ENCODE assay signal across 12 cellular contexts in the genomic region with DNA sequence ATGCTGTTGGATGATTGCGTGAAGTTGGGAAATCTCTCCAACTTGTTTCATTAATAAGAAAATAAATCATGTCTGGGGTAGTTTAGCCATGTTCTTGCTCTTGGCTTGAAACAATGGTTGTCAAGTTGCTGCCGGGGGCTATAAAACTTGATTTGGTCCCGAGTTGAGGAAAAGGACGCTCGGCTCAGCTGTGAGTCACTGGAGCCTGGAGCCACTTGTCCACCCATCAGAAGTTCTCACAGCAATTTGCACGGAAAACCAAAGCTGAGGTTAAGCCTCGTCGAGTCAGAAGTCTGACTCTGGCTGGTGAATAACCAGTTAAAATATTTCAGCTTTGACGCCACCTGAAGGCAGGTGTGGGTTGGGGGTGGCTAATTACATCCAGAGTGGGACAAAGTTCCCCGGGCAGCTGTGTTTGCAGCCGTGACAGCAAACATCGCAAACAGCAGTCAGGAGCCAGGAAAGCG. TPM values are rescaled to one million over a fixed set of nuclear protein-coding genes. Genes with fewer than 3 reads are reported as not detected.
A peak's percentile ranks its signal among the peaks of the same experiment; 100 is the strongest.
DNase-seq lines count a peak whose midpoint lies in the region; FAIRE-seq and TF ChIP-seq lines count a peak whose summit lies in the region.
"Had no signal": no experiment of that assay in that cellular context is flagged by ENCODE, and none has a peak within 500 bp of the region (broad histone marks: within the 10 kb centered on the region; RNA-seq: fewer than 3 reads in every experiment).

No MANE protein-coding gene starts in this region.

- H3K79me2 ChIP-seq in astrocyte (ENCODE audit: insufficient read depth, low read length) (no peaks in the 10 kb centered on the region), mesendoderm (ENCODE audit: control insufficient read depth, insufficient read depth, low read length) (no peaks in the 10 kb centered on the region)

- H3K27me3 ChIP-seq in astrocyte (ENCODE audit: insufficient read depth, low read length) (peaks cover 2% of the 10 kb centered on the region), mesendoderm (ENCODE audit: insufficient read depth, low read length, poor library complexity) (no peaks in the 10 kb centered on the region)

- no peak overlapping the region for H2BK5ac ChIP-seq in mesendoderm (ENCODE audit: low read length)

- peaks cover 11% of the 10 kb centered on the region for H3K4me1 Mint-ChIP-seq in astrocyte (ENCODE audit: low read depth, unreplicated experiment)
- H3K4me1 Mint-ChIP-seq in T-helper 2 cell treated with Interferon-gamma antibody and Interleukin-4, amounts not matched to agents 5 μg/mL and 100 μg/mL, for 36 hours (ENCODE audit: low read depth) = peaks cover 10% of the 10 kb centered on the region

- H3K4ac ChIP-seq in mesendoderm (ENCODE audit: low read depth, low read length) = no peak overlapping the region

- no peaks in the 10 kb centered on the region for H3K79me1 ChIP-seq in mesendoderm (ENCODE audit: low read length)

- H3K9me3 ChIP-seq in astrocyte (ENCODE audit: insufficient read depth, low read depth, low read length) = no peaks in the 10 kb centered on the region

- H3K4me3 ChIP-seq in astrocyte (ENCODE audit: insufficient read depth, low read depth, low read length) (no peak overlapping the region), mesendoderm (ENCODE audit: low read length) (no peak overlapping the region)

- no peaks in the 10 kb centered on the region for H3K36me3 Mint-ChIP-seq in astrocyte (ENCODE audit: low read depth, unreplicated experiment)
- H3K36me3 Mint-ChIP-seq in T-helper 2 cell treated with Interferon-gamma antibody and Interleukin-4, amounts not matched to agents 5 μg/mL and 100 μg/mL, for 36 hours (ENCODE audit: low read depth) = no peaks in the 10 kb centered on the region
- H3K36me3 Mint-ChIP-seq: activated naive CD8-positive, alpha-beta T cell treated with anti-CD3 and anti-CD28 coated beads, Interleukin-2, amount 10 ng/mL, durations not matched to agents 7 days and 5 days had no signal

- FAIRE-seq in HTR-8/SVneo (lab: Jason Lieb, UNC) = peak; percentile 59
- FAIRE-seq in astrocyte (lab: Jason Lieb, UNC) = no peak

- H2AK5ac ChIP-seq in mesendoderm (ENCODE audit: low read length) = no peak overlapping the region

- H4K20me1 ChIP-seq in astrocyte (ENCODE audit: insufficient read depth, low read length) = no peaks in the 10 kb centered on the region

- no peak overlapping the region for H3K27ac Mint-ChIP-seq in astrocyte (ENCODE audit: unreplicated experiment)
- H3K27ac Mint-ChIP-seq in T-helper 2 cell treated with Interferon-gamma antibody and Interleukin-4, amounts not matched to agents 5 μg/mL and 100 μg/mL, for 36 hours = no peak overlapping the region
- H3K27ac Mint-ChIP-seq: activated naive CD8-positive, alpha-beta T cell treated with anti-CD3 and anti-CD28 coated beads, Interleukin-2, amount 10 ng/mL, durations not matched to agents 7 days and 5 days had no signal

- H3K23ac ChIP-seq in mesendoderm (ENCODE audit: low read length) = no peak overlapping the region

- peaks cover 2% of the 10 kb centered on the region for H3K9me3 Mint-ChIP-seq in astrocyte (ENCODE audit: unreplicated experiment)
- H3K9me3 Mint-ChIP-seq in T-helper 2 cell treated with Interferon-gamma antibody and Interleukin-4, amounts not matched to agents 5 μg/mL and 100 μg/mL, for 36 hours = peaks cover 5% of the 10 kb centered on the region

- TF ChIP-seq CTCF in astrocyte (IDR thresholded peaks at IDR 0.05; ENCODE audit: insufficient read depth, low read depth, low read length) = no peak

- H2BK120ac ChIP-seq in mesendoderm (ENCODE audit: low read depth, low read length) = no peak overlapping the region

- H3K56ac ChIP-seq in mesendoderm (ENCODE audit: low read length) = no peak overlapping the region

- peak overlapping the region; percentile 56 for H4K8ac ChIP-seq in mesendoderm (ENCODE audit: low read depth, low read length)

- H3K4me2 ChIP-seq in astrocyte (ENCODE audit: low read length) (no peak overlapping the region), mesendoderm (ENCODE audit: low read length) (no peak overlapping the region)

- H3K9ac ChIP-seq in astrocyte (ENCODE audit: low read length) (no peak overlapping the region), mesendoderm (ENCODE audit: low read length) (no peak overlapping the region)

- no peaks in the 10 kb centered on the region for H3K27me3 Mint-ChIP-seq in astrocyte (ENCODE audit: low read depth, unreplicated experiment)
- peaks cover 22% of the 10 kb centered on the region for H3K27me3 Mint-ChIP-seq in T-helper 2 cell treated with Interferon-gamma antibody and Interleukin-4, amounts not matched to agents 5 μg/mL and 100 μg/mL, for 36 hours (ENCODE audit: low read depth)

- H2BK15ac ChIP-seq in mesendoderm (replicated peaks; ENCODE audit: low read depth) = no peak overlapping the region

- no peak overlapping the region for H3K27ac ChIP-seq in astrocyte (ENCODE audit: low read depth, low read length)
- no peak overlapping the region for H3K27ac ChIP-seq in mesendoderm (ENCODE audit: low read depth, low read length)

- WGBS in mesendoderm (ENCODE audit: extremely low coverage, insufficient coverage, low lambda C conversion rate) = no CpG with 5 or more reads among the region's 13 CpGs

- no peak overlapping the region for H4K5ac ChIP-seq in mesendoderm (ENCODE audit: low read length)

- H2AFZ ChIP-seq in astrocyte (ENCODE audit: low read depth, low read length) = no peak overlapping the region

- peak; percentile 90 for DNase-seq in COLO668 (lab: John Stamatoyannopoulos, UW; ENCODE audit: unreplicated experiment)
- peak; percentile 86 for DNase-seq in HTR-8/SVneo (ENCODE audit: insufficient read length, low spot score)
- peak; percentile 64 for DNase-seq in astrocyte (ENCODE audit: low read depth)
- DNase-seq in mesendoderm = no peak
- DNase-seq in hypothalamus (lab: John Stamatoyannopoulos, UW) = no peak
- DNase-seq in T-helper 2 cell treated with Interferon-gamma antibody and Interleukin-4, amounts not matched to agents 5 μg/mL and 100 μg/mL, for 36 hours (ENCODE audit: low spot score) = no peak
- DNase-seq in OCI-M2 (lab: John Stamatoyannopoulos, UW; ENCODE audit: unreplicated experiment) = no peak
- DNase-seq in kidney glomerular epithelial cell (lab: John Stamatoyannopoulos, UW) = no peak
- DNase-seq: activated naive CD8-positive, alpha-beta T cell treated with anti-CD3 and anti-CD28 coated beads, Interleukin-2, amount 10 ng/mL, durations not matched to agents 7 days and 5 days; effector CD8-positive, alpha-beta T cell; stimulated activated CD4-positive, alpha-beta T cell treated with anti-CD3 and anti-CD28 coated beads, Interleukin-12 subunit alpha, Interleukin-12 subunit beta, amount 100 ng/mL, for 4 hours had no signal

- no peak overlapping the region for H3K4me3 Mint-ChIP-seq in astrocyte (ENCODE audit: unreplicated experiment)
- no peak overlapping the region for H3K4me3 Mint-ChIP-seq in T-helper 2 cell treated with Interferon-gamma antibody and Interleukin-4, amounts not matched to agents 5 μg/mL and 100 μg/mL, for 36 hours
- H3K4me3 Mint-ChIP-seq: activated naive CD8-positive, alpha-beta T cell treated with anti-CD3 and anti-CD28 coated beads, Interleukin-2, amount 10 ng/mL, durations not matched to agents 7 days and 5 days; nephron had no signal

- H3K36me3 ChIP-seq in astrocyte (ENCODE audit: insufficient read depth, low read length) (no peaks in the 10 kb centered on the region), mesendoderm (ENCODE audit: control insufficient read depth, insufficient read depth, low read length) (no peaks in the 10 kb centered on the region)

- no peaks in the 10 kb centered on the region for H3K4me1 ChIP-seq in astrocyte (ENCODE audit: insufficient read depth, low read length)
- H3K4me1 ChIP-seq in mesendoderm (ENCODE audit: control insufficient read depth, low read depth, low read length) = no peaks in the 10 kb centered on the region

- no peak overlapping the region for H3K18ac ChIP-seq in mesendoderm (ENCODE audit: low read length)

RNA-seq across cellular contexts. Expression of a gene that starts 19.7 kb away (rescaled TPM):
- 1.1 and 1.8 TPM in 2 replicates for total RNA-seq in astrocyte
- polyA plus RNA-seq in mesendoderm (2013, experiment 1 of 2) = 1.7 TPM
- 1.7 TPM for polyA plus RNA-seq in mesendoderm (2013, experiment 2 of 2)

Comparison
In these comparisons a context has a peak if more than half of its experiments do, and no peak if none do; other contexts are left out.
1. DNase-seq: peak in COLO668 (single experiment), HTR-8/SVneo (single experiment) and astrocyte (single experiment); none in mesendoderm (single experiment), hypothalamus (0 of 51), T-helper 2 cell treated with Interferon-gamma antibody and Interleukin-4, amounts not matched to agents 5 μg/mL and 100 μg/mL, for 36 hours (single experiment), OCI-M2 (single experiment) and kidney glomerular epithelial cell (single experiment).